Comparison of ENCODE assay signal across 14 cellular contexts in genomic region chr9:110837401-110838005, GRCh38.
DNase-seq lines count a peak whose midpoint lies in the region; ATAC-seq lines count a peak whose summit lies in the region.
"Had no signal": no experiment of that assay in that cellular context is flagged by ENCODE, and none has a peak within 500 bp of the region (broad histone marks: within the 10 kb centered on the region; RNA-seq: fewer than 3 reads in every experiment).

No MANE protein-coding gene starts in this region.

- peaks cover 2% of the 10 kb centered on the region for H3K79me1 ChIP-seq in mesenchymal stem cell (replicated peaks; ENCODE audit: low read length, poor library complexity, severe bottlenecking)

- H3K14ac ChIP-seq in mesenchymal stem cell (ENCODE audit: low read length in 2 of 2), result no peak overlapping the region

- ATAC-seq in GM18861 (IDR thresholded peaks at IDR 0.05; ENCODE audit: unreplicated experiment) (peak; percentile 84), GM21423 (IDR thresholded peaks at IDR 0.05; ENCODE audit: unreplicated experiment) (peak; percentile 87), HG03196 (IDR thresholded peaks at IDR 0.05; ENCODE audit: unreplicated experiment) (peak; percentile 65), HG02840 (IDR thresholded peaks at IDR 0.05; ENCODE audit: low FRiP score, unreplicated experiment) (no peak), GM19455 (IDR thresholded peaks at IDR 0.05; ENCODE audit: unreplicated experiment) (no peak)

- peak overlapping the region in 1 of 2 experiments; percentile 61 for H3K4ac ChIP-seq in mesenchymal stem cell (ENCODE audit: low read depth in 1 of 2, low read length in 2 of 2)

- H3K4me2 ChIP-seq in mesenchymal stem cell (ENCODE audit: low read length, poor library complexity, severe bottlenecking), result no peak overlapping the region

- no peak overlapping the region for H3K23ac ChIP-seq in mesenchymal stem cell (ENCODE audit: low read length in 2 of 2)

- no peak overlapping the region for H4K91ac ChIP-seq in mesenchymal stem cell (ENCODE audit: low read length)

- no peak overlapping the region for H3K9ac ChIP-seq in mesenchymal stem cell (ENCODE audit: low read length)
- H3K9ac ChIP-seq: GM23248 had no signal

- H3K4me1 ChIP-seq in mesenchymal stem cell (ENCODE audit: control insufficient read depth, insufficient read depth, low read depth, low read length), result no peaks in the 10 kb centered on the region
- H3K4me1 ChIP-seq: esophagus squamous epithelium had no signal

- H2BK120ac ChIP-seq in mesenchymal stem cell (ENCODE audit: low read depth, low read length), result no peak overlapping the region

- H2BK15ac ChIP-seq in mesenchymal stem cell (ENCODE audit: low read depth, poor library complexity, severe bottlenecking), result no peak overlapping the region

- no peaks in the 10 kb centered on the region for H3K36me3 ChIP-seq in mesenchymal stem cell (ENCODE audit: control insufficient read depth in 1 of 2, insufficient read depth in 2 of 2, low read depth in 1 of 2, low read length in 2 of 2)
- H3K36me3 ChIP-seq: esophagus squamous epithelium had no signal

- no peak overlapping the region for H2BK5ac ChIP-seq in mesenchymal stem cell (ENCODE audit: low read depth, low read length, poor library complexity, severe bottlenecking)

- H2AK5ac ChIP-seq in mesenchymal stem cell (ENCODE audit: low read length, severe bottlenecking), result peak overlapping the region; percentile 71

- H4K8ac ChIP-seq in mesenchymal stem cell (ENCODE audit: low read length), result no peak overlapping the region

- WGBS in mesenchymal stem cell, result 100% methylated on average over 2 of the region's 2 CpGs

- H3K9me3 ChIP-seq in mesenchymal stem cell (ENCODE audit: control insufficient read depth, low read length), result no peaks in the 10 kb centered on the region
- H3K9me3 ChIP-seq: esophagus squamous epithelium had no signal

- H2BK12ac ChIP-seq in mesenchymal stem cell (ENCODE audit: low read length in 2 of 2), result no peak overlapping the region

- H3K18ac ChIP-seq in mesenchymal stem cell (ENCODE audit: low read depth in 1 of 2, low read length in 2 of 2), result peak overlapping the region in 1 of 2 experiments; percentile 40

- H3K4me3 ChIP-seq in mesenchymal stem cell (ENCODE audit: insufficient read depth in 1 of 2, low read depth in 1 of 2, low read length in 2 of 2), result no peak overlapping the region
- H3K4me3 ChIP-seq: esophagus squamous epithelium, GM23248 had no signal

- DNase-seq in mesenchymal stem cell (no peak), DMS53 treated with DMSO at 0.1 percent for 48 hours (lab: John Stamatoyannopoulos, UW; ENCODE audit: unreplicated experiment) (no peak)
- DNase-seq: activated CD4-positive, alpha-beta T cell treated with anti-CD3 and anti-CD28 coated beads, Interleukin-2, amount 50 U/mL, for 1 hour; activated naive CD4-positive, alpha-beta T cell treated with Interleukin-2 at 50 U/mL for 16 hours; effector CD4-positive, alpha-beta T cell; esophagus squamous epithelium; glutamatergic neuron; GM23248; NCI-H345 had no signal

- no peak overlapping the region for H2AFZ ChIP-seq in mesenchymal stem cell (ENCODE audit: low read depth, low read length)
- H2AFZ ChIP-seq: GM23248 had no signal

- no peaks in the 10 kb centered on the region for H3K27me3 ChIP-seq in mesenchymal stem cell (ENCODE audit: control insufficient read depth in 1 of 2, insufficient read depth in 1 of 2, low read length in 2 of 2)
- H3K27me3 ChIP-seq: esophagus squamous epithelium had no signal

- H3K27ac ChIP-seq in mesenchymal stem cell (ENCODE audit: low read length, poor library complexity, severe bottlenecking), result no peak overlapping the region
- H3K27ac ChIP-seq: esophagus squamous epithelium, GM23248 had no signal

Comparison
In these comparisons a context has a peak if more than half of its experiments do, and no peak if none do; other contexts are left out.
1. ATAC-seq: peak in GM18861 (single experiment), GM21423 (single experiment) and HG03196 (single experiment); none in HG02840 (single experiment) and GM19455 (single experiment).